Comparison of ENCODE assay signal across 17 cellular contexts in the genomic region with DNA sequence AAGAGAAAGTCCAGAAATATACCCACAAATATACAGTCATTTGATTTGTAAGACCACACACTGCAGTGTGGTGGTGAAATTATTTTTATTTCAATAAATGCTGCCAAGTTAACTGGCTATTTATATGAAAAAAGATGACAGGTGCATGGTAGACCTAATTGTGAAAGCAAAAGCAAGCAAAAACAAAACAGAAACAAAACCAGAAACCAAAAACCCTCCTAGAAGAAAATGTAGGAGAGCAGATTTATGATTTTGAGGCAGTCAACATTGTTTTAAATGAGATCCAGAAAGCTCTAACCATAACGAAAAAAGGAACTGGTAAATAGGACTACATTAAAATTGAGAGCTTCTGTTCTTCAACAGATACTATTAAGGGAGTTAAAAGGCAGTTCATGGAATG.
DNase-seq lines count a peak whose midpoint lies in the region; ATAC-seq, FAIRE-seq and TF ChIP-seq lines count a peak whose summit lies in the region.
"Had no signal": no experiment of that assay in that cellular context is flagged by ENCODE, and none has a peak within 500 bp of the region (broad histone marks: within the 10 kb centered on the region; RNA-seq: fewer than 3 reads in every experiment).

No MANE protein-coding gene starts in this region.

- TF ChIP-seq CTCF in KMS-11 (conservative IDR thresholded peaks at IDR 0.05; ENCODE audit: low read depth, low read length) (no peak), GM12878 (IDR thresholded peaks at IDR 0.05 in 2 of 3, conservative IDR thresholded peaks at IDR 0.05 in 1 of 3; ENCODE audit: control insufficient read depth in 2 of 3, extremely low read depth in 1 of 3, insufficient read depth in 1 of 3, low read depth in 3 of 3, low read length in 3 of 3) (no peak)

- CTCF ChIA-PET in GM12878 (lab: Yijun Ruan, JAX): no interaction called here

- H3K36me3 ChIP-seq in KMS-11 (ENCODE audit: insufficient read depth): no peaks in the 10 kb centered on the region
- no peaks in the 10 kb centered on the region for H3K36me3 ChIP-seq in GM12878 (ENCODE audit: control insufficient read depth in 2 of 2, insufficient read depth in 2 of 2, low read length in 1 of 2)
- no peaks in the 10 kb centered on the region for H3K36me3 ChIP-seq in H7 (replicated peaks; ENCODE audit: control insufficient read depth, insufficient read depth, low read length)
- H3K36me3 ChIP-seq: BLaER1 had no signal

- H2AFZ ChIP-seq in KMS-11 (ENCODE audit: low read depth): no peak overlapping the region
- no peak overlapping the region for H2AFZ ChIP-seq in GM12878 (ENCODE audit: control insufficient read depth, low read depth, low read length)

- no peak for TF ChIP-seq POLR2A in GM12878 (IDR thresholded peaks at IDR 0.05; ENCODE audit: low read depth, low read length)

- intact Hi-C loops in GM12878 (cut with micrococcal nuclease; ENCODE audit: unreplicated experiment): no loop called here

- WGBS in GM12878 (ENCODE audit: insufficient coverage, insufficient replicate concordance, low lambda C conversion rate, missing lambda C conversion rate): 0% methylated on average over 1 of the region's 1 CpG

- H4K20me1 ChIP-seq in KMS-11 (ENCODE audit: insufficient read depth): no peaks in the 10 kb centered on the region
- H4K20me1 ChIP-seq in GM12878 (ENCODE audit: control insufficient read depth, insufficient read depth): no peaks in the 10 kb centered on the region
- H4K20me1 ChIP-seq: BLaER1 had no signal

- H3K9ac ChIP-seq in KMS-11 (no peak overlapping the region), GM12878 (ENCODE audit: control insufficient read depth, insufficient read depth, low read length) (no peak overlapping the region)
- H3K9ac ChIP-seq: BLaER1 had no signal

- H3K27ac ChIP-seq in KMS-11 (no peak overlapping the region), GM12878 (ENCODE audit: control insufficient read depth, insufficient read depth) (no peak overlapping the region)
- H3K27ac ChIP-seq: 22Rv1, BLaER1 had no signal

- SMC1A ChIA-PET in GM12878 (lab: Charles Lee; ENCODE audit: uncharacterized antibody, unreplicated experiment): no interaction called here

- H3K27me3 ChIP-seq in KMS-11 (ENCODE audit: insufficient read depth, low read depth) (no peaks in the 10 kb centered on the region), GM12878 (replicated peaks in 1 of 2; ENCODE audit: control insufficient read depth in 2 of 2, insufficient read depth in 2 of 2, low read length in 1 of 2) (no peaks in the 10 kb centered on the region), H7 (ENCODE audit: control insufficient read depth, insufficient read depth, low read length) (no peaks in the 10 kb centered on the region)
- H3K27me3 ChIP-seq: BLaER1 had no signal

- DNase-seq in G401 (ENCODE audit: low spot score) (peak; percentile 41), GM19238 (ENCODE audit: insufficient read length, low spot score) (peak; percentile 2), GM12878 (ENCODE audit: low read depth, low spot score) (no peak), H7 (no peak), SKM-1 treated with dmso at 0.1 percent for 144 hours (lab: John Stamatoyannopoulos, UW; ENCODE audit: unreplicated experiment) (no peak), midbrain (lab: John Stamatoyannopoulos, UW) (no peak)
- DNase-seq: Caco-2; CD8-positive, alpha-beta memory T cell; DND-41; GF-D8; IMR-90; KBM-7 had no signal

- H3K4me3 ChIP-seq in KMS-11 (IDR thresholded peaks at IDR 0.05; ENCODE audit: insufficient read depth, low read depth, low read length) (no peak overlapping the region), GM12878 (no peak overlapping the region), H7 (ENCODE audit: insufficient read depth, low read depth, low read length) (no peak overlapping the region)
- H3K4me3 ChIP-seq: BLaER1 had no signal

- H3K4me1 ChIP-seq in KMS-11 (ENCODE audit: low read depth, poor library complexity, severe bottlenecking) (peaks cover 9% of the 10 kb centered on the region), GM12878 (ENCODE audit: control insufficient read depth, insufficient read depth, low read length) (no peaks in the 10 kb centered on the region)
- H3K4me1 ChIP-seq: Caco-2 had no signal

- no peak for TF ChIP-seq RAD21 in GM12878 (IDR thresholded peaks at IDR 0.05; ENCODE audit: insufficient read depth, low read depth, low read length)

- H3K4me2 ChIP-seq in KMS-11 (peak overlapping the region; percentile 19; the same call in 1 of the 2 replicates), GM12878 (ENCODE audit: control insufficient read depth, insufficient read depth) (0 out of 2 replicates have a peak overlapping the region, but pooled peaks have one; percentile 33)
- H3K4me2 ChIP-seq: BLaER1 had no signal

- peak; percentile 47 for FAIRE-seq in GM12878 (lab: Jason Lieb, UNC)

- no peaks in the 10 kb centered on the region for H3K9me3 ChIP-seq in GM12878 (replicated peaks; ENCODE audit: control insufficient read depth, insufficient read depth, low read length)
- H3K9me3 ChIP-seq: Caco-2 had no signal

- H3K79me2 ChIP-seq in KMS-11 (ENCODE audit: insufficient read depth, low read depth) (no peaks in the 10 kb centered on the region), GM12878 (ENCODE audit: control insufficient read depth, insufficient read depth, low read length) (no peaks in the 10 kb centered on the region)

- no TSS peak for BruUV-seq in GM12878 (replicated peaks; lab: Mats Ljungman, UMichigan)

- no peak for TF ChIP-seq EP300 in GM12878 (IDR thresholded peaks at IDR 0.05; ENCODE audit: borderline replicate concordance in 1 of 2, control insufficient read depth in 1 of 2, low read depth in 2 of 2, low read length in 2 of 2)

- RAD21 ChIA-PET in GM12878 (lab: Charles Lee; ENCODE audit: unreplicated experiment): no interaction called here

- POLR2A ChIA-PET in GM12878 (lab: Charles Lee): no interaction called here

- no peak; the same call in 1 of the 3 replicates for ATAC-seq in GM12878
- no peak for ATAC-seq in HG03097 (IDR thresholded peaks at IDR 0.05; ENCODE audit: low FRiP score, unreplicated experiment)
- ATAC-seq: HCT116 had no signal

- in situ Hi-C loops in G401 (cut with HindIII; ENCODE audit: low sequenced_read_pairs): no loop called here
- in situ Hi-C loops in GM12878 (cut with MboI): no loop called here

TF ChIP-seq in GM12878, 131 proteins besides CTCF, POLR2A, EP300 and RAD21:
- TF ChIP-seq, protein P1, sequence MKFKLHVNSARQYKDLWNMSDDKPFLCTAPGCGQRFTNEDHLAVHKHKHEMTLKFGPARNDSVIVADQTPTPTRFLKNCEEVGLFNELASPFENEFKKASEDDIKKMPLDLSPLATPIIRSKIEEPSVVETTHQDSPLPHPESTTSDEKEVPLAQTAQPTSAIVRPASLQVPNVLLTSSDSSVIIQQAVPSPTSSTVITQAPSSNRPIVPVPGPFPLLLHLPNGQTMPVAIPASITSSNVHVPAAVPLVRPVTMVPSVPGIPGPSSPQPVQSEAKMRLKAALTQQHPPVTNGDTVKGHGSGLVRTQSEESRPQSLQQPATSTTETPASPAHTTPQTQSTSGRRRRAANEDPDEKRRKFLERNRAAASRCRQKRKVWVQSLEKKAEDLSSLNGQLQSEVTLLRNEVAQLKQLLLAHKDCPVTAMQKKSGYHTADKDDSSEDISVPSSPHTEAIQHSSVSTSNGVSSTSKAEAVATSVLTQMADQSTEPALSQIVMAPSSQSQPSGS (IDR thresholded peaks at IDR 0.05; ENCODE audit: low read length): no peak
- TF ChIP-seq NR2F1 (conservative IDR thresholded peaks at IDR 0.05) (no peak), FOXK2 (IDR thresholded peaks at IDR 0.05) (no peak), TCF3 (IDR thresholded peaks at IDR 0.05; ENCODE audit: borderline replicate concordance, insufficient read depth, low read depth, low read length) (no peak), SMAD1 (IDR thresholded peaks at IDR 0.05; ENCODE audit: low read depth, partially characterized antibody) (no peak), RB1 (IDR thresholded peaks at IDR 0.05; ENCODE audit: borderline replicate concordance) (no peak)
- TF ChIP-seq, protein P2, sequence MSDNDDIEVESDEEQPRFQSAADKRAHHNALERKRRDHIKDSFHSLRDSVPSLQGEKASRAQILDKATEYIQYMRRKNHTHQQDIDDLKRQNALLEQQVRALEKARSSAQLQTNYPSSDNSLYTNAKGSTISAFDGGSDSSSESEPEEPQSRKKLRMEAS (IDR thresholded peaks at IDR 0.05; ENCODE audit: low read depth, low read length): no peak
- TF ChIP-seq, protein P3, sequence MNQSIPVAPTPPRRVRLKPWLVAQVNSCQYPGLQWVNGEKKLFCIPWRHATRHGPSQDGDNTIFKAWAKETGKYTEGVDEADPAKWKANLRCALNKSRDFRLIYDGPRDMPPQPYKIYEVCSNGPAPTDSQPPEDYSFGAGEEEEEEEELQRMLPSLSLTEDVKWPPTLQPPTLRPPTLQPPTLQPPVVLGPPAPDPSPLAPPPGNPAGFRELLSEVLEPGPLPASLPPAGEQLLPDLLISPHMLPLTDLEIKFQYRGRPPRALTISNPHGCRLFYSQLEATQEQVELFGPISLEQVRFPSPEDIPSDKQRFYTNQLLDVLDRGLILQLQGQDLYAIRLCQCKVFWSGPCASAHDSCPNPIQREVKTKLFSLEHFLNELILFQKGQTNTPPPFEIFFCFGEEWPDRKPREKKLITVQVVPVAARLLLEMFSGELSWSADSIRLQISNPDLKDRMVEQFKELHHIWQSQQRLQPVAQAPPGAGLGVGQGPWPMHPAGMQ (IDR thresholded peaks at IDR 0.05; ENCODE audit: borderline replicate concordance): no peak

Comparison
In these comparisons a context has a peak if more than half of its experiments do, and no peak if none do; other contexts are left out.
1. DNase-seq: peak in G401 (single experiment) and GM19238 (single experiment); none in GM12878 (single experiment), H7 (single experiment), SKM-1 treated with dmso at 0.1 percent for 144 hours (single experiment) and midbrain (single experiment).